ENCODE assay signal across 7 cellular contexts in genomic region chr17:82235775-82236141, GRCh38. TPM values are rescaled to one million over a fixed set of nuclear protein-coding genes. Genes with fewer than 3 reads are reported as not detected.
A peak's percentile ranks its signal among the peaks of the same experiment; 100 is the strongest.
DNase-seq lines count a peak whose midpoint lies in the region; ATAC-seq and TF ChIP-seq lines count a peak whose summit lies in the region.

No MANE protein-coding gene starts in this region.

- 34% methylated on average over 10 of the region's 15 CpGs for WGBS in esophagus muscularis mucosa
- 78% methylated on average over 15 of the region's 15 CpGs for WGBS in smooth muscle cell (ENCODE audit: low lambda C conversion rate)

- TF ChIP-seq POLR2A in esophagus muscularis mucosa (IDR thresholded peaks at IDR 0.05; ENCODE audit: low read depth): no peak

- TF ChIP-seq CTCF in esophagus muscularis mucosa (IDR thresholded peaks at IDR 0.05): no peak
- TF ChIP-seq CTCF in smooth muscle cell (IDR thresholded peaks at IDR 0.05; ENCODE audit: borderline replicate concordance, insufficient read depth, poor library complexity, severe bottlenecking): no peak

- H3K9me3 ChIP-seq in esophagus muscularis mucosa (no peaks in the 10 kb centered on the region), smooth muscle cell (replicated peaks; ENCODE audit: low read depth) (no peaks in the 10 kb centered on the region)

- intact Hi-C loops in esophagus muscularis mucosa (cut with DNase I): loop anchor here (2.0 to 5.0 kb wide), 2 partner anchors 57 to 85 kb away; no protein-coding TSS in a partner anchor

- H3K9ac ChIP-seq in smooth muscle cell (ENCODE audit: low read depth): no peak overlapping the region

- TF ChIP-seq EP300 in esophagus muscularis mucosa (IDR thresholded peaks at IDR 0.05): no peak

- peak overlapping the region; percentile 17 for H3K4me2 ChIP-seq in smooth muscle cell

- DNase-seq in DMS53 (lab: John Stamatoyannopoulos, UW) (peak; percentile 95), NCI-H69 (lab: John Stamatoyannopoulos, UW) (peak; percentile 51), esophagus muscularis mucosa (ENCODE audit: extremely low spot score) (peak; percentile 91), smooth muscle cell (lab: John Stamatoyannopoulos, UW; ENCODE audit: unreplicated experiment) (no peak), putamen (ENCODE audit: low spot score) (no peak), LoVo (ENCODE audit: low spot score) (no peak)

- no peak overlapping the region for H2AFZ ChIP-seq in smooth muscle cell (ENCODE audit: low read depth)

- H4K20me1 ChIP-seq in smooth muscle cell (ENCODE audit: low read depth): peaks cover 100% of the 10 kb centered on the region

- H3K27me3 ChIP-seq in esophagus muscularis mucosa (no peaks in the 10 kb centered on the region), smooth muscle cell (ENCODE audit: low read depth) (no peaks in the 10 kb centered on the region)

- no peak for ATAC-seq in HG02798 (IDR thresholded peaks at IDR 0.05; ENCODE audit: poor library complexity, unreplicated experiment)

- peaks cover 20% of the 10 kb centered on the region for H3F3A ChIP-seq in smooth muscle cell (ENCODE audit: low read depth)

- H3K79me2 ChIP-seq in smooth muscle cell (ENCODE audit: low read depth): peaks cover 73% of the 10 kb centered on the region

- peaks cover 6 to 33% (median 28%) of the 10 kb centered on the region in 4 donors for H3K36me3 ChIP-seq in esophagus muscularis mucosa
- no peaks in the 10 kb centered on the region for H3K36me3 ChIP-seq in smooth muscle cell (ENCODE audit: low read depth)

- H3K4me3 ChIP-seq in esophagus muscularis mucosa (no peak overlapping the region), smooth muscle cell (no peak overlapping the region)

- H3K4me1 ChIP-seq in esophagus muscularis mucosa: peaks cover 70 to 96% (median 89%) of the 10 kb centered on the region in 4 donors
- H3K4me1 ChIP-seq in smooth muscle cell (ENCODE audit: low read depth): peaks cover 15% of the 10 kb centered on the region

- peak overlapping the region; percentile 81 to 89 (median 85) for H3K27ac ChIP-seq in esophagus muscularis mucosa (replicated peaks in 1 of 4)
- H3K27ac ChIP-seq in smooth muscle cell (ENCODE audit: low read depth): peak overlapping the region; percentile 68

RNA-seq across cellular contexts. Expression of gene SLC16A3, which starts 6.9 kb away (rescaled TPM):
- total RNA-seq in esophagus muscularis mucosa (10 to 100 TPM; 17.0 to 28.8 (median 23.4) TPM), smooth muscle cell (151 and 180 TPM in 2 replicates)
- 83.3 and 96.1 TPM in 2 replicates for polyA plus RNA-seq in smooth muscle cell

RNA-seq across cellular contexts. Expression of gene CCDC57, which starts 23.1 kb away (rescaled TPM):
- total RNA-seq in esophagus muscularis mucosa: 10 to 100 TPM in 3 of 4 donors, 1 to 10 TPM in 1; 8.4 to 21.6 (median 16.4) TPM
- total RNA-seq in smooth muscle cell: 11.4 and 18.3 TPM in 2 replicates
- 23.1 and 34.6 TPM in 2 replicates for polyA plus RNA-seq in smooth muscle cell

RNA-seq across cellular contexts. Expression of gene CSNK1D, which starts 37.7 kb away (rescaled TPM):
- 10 to 100 TPM; 47.2 to 65.5 (median 61.0) TPM for total RNA-seq in esophagus muscularis mucosa
- 51.6 and 75.3 TPM in 2 replicates for total RNA-seq in smooth muscle cell
- 135 and 172 TPM in 2 replicates for polyA plus RNA-seq in smooth muscle cell

Comparison
In these comparisons a context has a peak if more than half of its experiments do, and no peak if none do; other contexts are left out.
1. DNase-seq: peak in DMS53 (single experiment), NCI-H69 (single experiment) and esophagus muscularis mucosa (single experiment); none in smooth muscle cell (single experiment), putamen (single experiment) and LoVo (single experiment).